ENCODE assay signal across 2 cellular contexts in genomic region chr3:58217209-58217811, GRCh38.
A peak's percentile ranks its signal among the peaks of the same experiment; 100 is the strongest.
TF ChIP-seq lines count a peak whose summit lies in the region.

No MANE protein-coding gene starts in this region.

TF ChIP-seq in HEK293, 187 proteins besides CTCF, POLR2A, EP300 and RAD21 (continued from another document):
- no peak for TF ChIP-seq ZNF518A (tag by site-specific recombination; conservative IDR thresholded peaks at IDR 0.05; ENCODE audit: low read depth)
- no peak for TF ChIP-seq ZNF274 (IDR thresholded peaks at IDR 0.05; ENCODE audit: low read length)
- TF ChIP-seq ZNF274 (tag by site-specific recombination; IDR thresholded peaks at IDR 0.05; ENCODE audit: borderline replicate concordance) = no peak
- TF ChIP-seq PBX3 (CRISPR knock-in tag; IDR thresholded peaks at IDR 0.05) = no peak
- TF ChIP-seq ZNF248 (tag by site-specific recombination; IDR thresholded peaks at IDR 0.05) = no peak
- TF ChIP-seq HOXD13 (CRISPR knock-in tag; IDR thresholded peaks at IDR 0.05; ENCODE audit: borderline replicate concordance) = no peak

TF ChIP-seq in HepG2, 621 proteins besides CTCF, POLR2A, EP300 and RAD21 (continued from another document and continues in another):
- TF ChIP-seq STAT6 (CRISPR knock-in tag; IDR thresholded peaks at IDR 0.05; ENCODE audit: borderline replicate concordance) (no peak), IKZF5 (CRISPR knock-in tag; IDR thresholded peaks at IDR 0.05) (peak; percentile 45; the same call in 1 of the 2 replicates), TIGD3 (CRISPR knock-in tag; IDR thresholded peaks at IDR 0.05; ENCODE audit: borderline replicate concordance) (0 out of 2 replicates have a peak, but pooled peaks have one; percentile 61), ZNF343 (CRISPR knock-in tag; IDR thresholded peaks at IDR 0.05) (no peak), E2F5 (CRISPR knock-in tag; conservative IDR thresholded peaks at IDR 0.05) (no peak), CAMTA2 (CRISPR knock-in tag; IDR thresholded peaks at IDR 0.05; ENCODE audit: borderline replicate concordance) (no peak), ZNF234 (CRISPR knock-in tag; conservative IDR thresholded peaks at IDR 0.05) (no peak), AFF4 (CRISPR knock-in tag; IDR thresholded peaks at IDR 0.05) (no peak), MXD1 (CRISPR knock-in tag; IDR thresholded peaks at IDR 0.05) (no peak), KDM3A (CRISPR knock-in tag; IDR thresholded peaks at IDR 0.05; ENCODE audit: low read depth) (no peak), TRAFD1 (CRISPR knock-in tag; IDR thresholded peaks at IDR 0.05; ENCODE audit: borderline replicate concordance) (0 out of 2 replicates have a peak, but pooled peaks have one; percentile 46), ZNF350 (CRISPR knock-in tag; IDR thresholded peaks at IDR 0.05; ENCODE audit: borderline replicate concordance, low read depth) (peak; percentile 80; the same call in 1 of the 2 replicates), ATF1 (CRISPR knock-in tag; IDR thresholded peaks at IDR 0.05) (no peak), ZBTB14 (CRISPR knock-in tag; IDR thresholded peaks at IDR 0.05) (no peak), ZNF30 (CRISPR knock-in tag; IDR thresholded peaks at IDR 0.05) (no peak), ZNF44 (CRISPR knock-in tag; IDR thresholded peaks at IDR 0.05) (0 out of 2 replicates have a peak, but pooled peaks have one; percentile 24), ZNF432 (CRISPR knock-in tag; IDR thresholded peaks at IDR 0.05; ENCODE audit: borderline replicate concordance) (no peak), ZSCAN21 (CRISPR knock-in tag; IDR thresholded peaks at IDR 0.05; ENCODE audit: borderline replicate concordance) (no peak), PRPF4 (IDR thresholded peaks at IDR 0.05; ENCODE audit: low read depth, low read length, poor library complexity, severe bottlenecking) (no peak), FOXK1 (CRISPR knock-in tag; IDR thresholded peaks at IDR 0.05; ENCODE audit: borderline replicate concordance, low read depth) (no peak), E2F1 (CRISPR knock-in tag; IDR thresholded peaks at IDR 0.05) (no peak), FOXP1 (IDR thresholded peaks at IDR 0.05) (no peak), FOXP1 (CRISPR knock-in tag; IDR thresholded peaks at IDR 0.05) (no peak), ZNF619 (CRISPR knock-in tag; IDR thresholded peaks at IDR 0.05) (no peak), MXD4 (CRISPR knock-in tag; IDR thresholded peaks at IDR 0.05) (no peak), ETS1 (CRISPR knock-in tag; IDR thresholded peaks at IDR 0.05) (no peak), RFXANK (CRISPR knock-in tag; IDR thresholded peaks at IDR 0.05) (no peak), FOXA3 (CRISPR knock-in tag; IDR thresholded peaks at IDR 0.05) (no peak; the same call in 1 of the 2 replicates), ZNF296 (CRISPR knock-in tag; conservative IDR thresholded peaks at IDR 0.05) (no peak), MED1 (CRISPR knock-in tag; IDR thresholded peaks at IDR 0.05) (peak; percentile 77), MEIS1 (CRISPR knock-in tag; IDR thresholded peaks at IDR 0.05; ENCODE audit: borderline replicate concordance) (peak; percentile 78), SKI (IDR thresholded peaks at IDR 0.05; ENCODE audit: partially characterized antibody) (peak; percentile 30), TRIM24 (CRISPR knock-in tag; IDR thresholded peaks at IDR 0.05) (no peak), DNMT3B (CRISPR knock-in tag; conservative IDR thresholded peaks at IDR 0.05) (no peak), TAF1 (CRISPR knock-in tag; IDR thresholded peaks at IDR 0.05) (no peak), ASH2L (IDR thresholded peaks at IDR 0.05; ENCODE audit: insufficient read length, low read depth, low read length) (peak; percentile 30), RBM39 (IDR thresholded peaks at IDR 0.05; ENCODE audit: low read depth, low read length, poor library complexity, severe bottlenecking) (no peak), ZNF546 (CRISPR knock-in tag; conservative IDR thresholded peaks at IDR 0.05) (no peak), PAXIP1 (CRISPR knock-in tag; conservative IDR thresholded peaks at IDR 0.05) (peak; percentile 63)
